Comparison of ENCODE assay signal across 8 cellular contexts in genomic region chr5:154940375-154940771, GRCh38. TPM values are rescaled to one million over a fixed set of nuclear protein-coding genes. Genes with fewer than 3 reads are reported as not detected.
DNase-seq lines count a peak whose midpoint lies in the region; ATAC-seq, FAIRE-seq and TF ChIP-seq lines count a peak whose summit lies in the region.

No MANE protein-coding gene starts in this region.

- peaks cover 12 to 19% of the 10 kb centered on the region in 2 donors for H3K4me1 ChIP-seq in kidney (ENCODE audit: control insufficient read depth in 1 of 2, insufficient read depth in 1 of 2, low read depth in 1 of 2, low read length in 2 of 2)

- peak; percentile 13 for DNase-seq in activated CD4-positive, alpha-beta T cell treated with anti-CD3 and anti-CD28 coated beads for 36 hours
- no peak for DNase-seq in activated CD4-positive, alpha-beta T cell treated with anti-CD3 and anti-CD28 coated beads for 4 hours
- DNase-seq in activated naive CD8-positive, alpha-beta T cell treated with anti-CD3 and anti-CD28 coated beads for 36 hours = no peak
- DNase-seq in kidney (no peak), substantia nigra (lab: John Stamatoyannopoulos, UW) (peak in 1 of 49 donors; percentile 22), hepatic stellate cell (ENCODE audit: low spot score) (no peak), OCI-M1 (lab: John Stamatoyannopoulos, UW) (no peak)

- no peaks in the 10 kb centered on the region for H3K9me3 ChIP-seq in kidney (ENCODE audit: control insufficient read depth in 1 of 2, low read length in 2 of 2)

- TF ChIP-seq CTCF in kidney (IDR thresholded peaks at IDR 0.05; ENCODE audit: borderline replicate concordance, extremely low read depth, insufficient read depth) = no peak

- FAIRE-seq in kidney (lab: Jason Lieb, UNC) = no peak

- peak overlapping the region; percentile 97 for H3K4me3 Mint-ChIP-seq in activated CD4-positive, alpha-beta T cell treated with anti-CD3 and anti-CD28 coated beads for 36 hours
- H3K4me3 Mint-ChIP-seq in activated naive CD8-positive, alpha-beta T cell treated with anti-CD3 and anti-CD28 coated beads for 36 hours = peak overlapping the region; percentile 98

- peak overlapping the region; percentile 91 to 98 for H3K4me3 ChIP-seq in kidney (ENCODE audit: low read length in 2 of 2)

- CTCF ChIA-PET in activated CD4-positive, alpha-beta T cell treated with anti-CD3 and anti-CD28 coated beads for 36 hours (lab: Charles Lee) = interaction anchor here (0.8 to 1.2 kb wide), 3 partner anchors 10 to 290 kb away, joined by 3 to 4 read pairs (median 4); no protein-coding TSS in a partner anchor

- no peak for TF ChIP-seq POLR2A in GM18505 (IDR thresholded peaks at IDR 0.05; ENCODE audit: borderline replicate concordance, extremely low read depth, insufficient read depth, insufficient read length)

- peaks cover 6% of the 10 kb centered on the region for H3K36me3 Mint-ChIP-seq in activated CD4-positive, alpha-beta T cell treated with anti-CD3 and anti-CD28 coated beads for 36 hours (ENCODE audit: low read depth)
- H3K36me3 Mint-ChIP-seq in activated naive CD8-positive, alpha-beta T cell treated with anti-CD3 and anti-CD28 coated beads for 36 hours = peaks cover 12% of the 10 kb centered on the region

- peak overlapping the region; percentile 56 to 78 for H3K27ac ChIP-seq in kidney (ENCODE audit: low read depth in 2 of 2, low read length in 2 of 2)
- peak overlapping the region; percentile 81 for H3K27ac ChIP-seq in substantia nigra (ENCODE audit: low read depth, low read length, poor library complexity, severe bottlenecking)

- H3K27me3 Mint-ChIP-seq in activated CD4-positive, alpha-beta T cell treated with anti-CD3 and anti-CD28 coated beads for 36 hours = no peaks in the 10 kb centered on the region
- H3K27me3 Mint-ChIP-seq in activated naive CD8-positive, alpha-beta T cell treated with anti-CD3 and anti-CD28 coated beads for 36 hours = no peaks in the 10 kb centered on the region

- ATAC-seq in activated CD4-positive, alpha-beta T cell treated with anti-CD3 and anti-CD28 coated beads for 36 hours = no peak
- no peak for ATAC-seq in GM18505 (IDR thresholded peaks at IDR 0.05; ENCODE audit: unreplicated experiment)

- intact Hi-C loops in activated CD4-positive, alpha-beta T cell treated with anti-CD3 and anti-CD28 coated beads for 36 hours (cut with DNase I, micrococcal nuclease) = loop anchor here (2.0 to 5.0 kb wide), 5 partner anchors 82 to 902 kb away; partner anchors contain the start of genes CNOT8 (in 1 of the 2), FAM114A2 (in 1 of the 2), GALNT10 (in 1 of the 2) and MFAP3 (in 1 of the 2)
- intact Hi-C loops in kidney (cut with DNase I) = no loop called here

- peaks cover 44% of the 10 kb centered on the region for H3K4me1 Mint-ChIP-seq in activated CD4-positive, alpha-beta T cell treated with anti-CD3 and anti-CD28 coated beads for 36 hours
- H3K4me1 Mint-ChIP-seq in activated naive CD8-positive, alpha-beta T cell treated with anti-CD3 and anti-CD28 coated beads for 36 hours = peaks cover 38% of the 10 kb centered on the region

- peak overlapping the region in 1 of 2 donors; percentile 93 for H3K9ac ChIP-seq in kidney (ENCODE audit: low read length in 2 of 2)

- H3K36me3 ChIP-seq in kidney (ENCODE audit: control insufficient read depth in 1 of 2, insufficient read depth in 2 of 2, low read length in 2 of 2) = no peaks in the 10 kb centered on the region

- H3K9me3 Mint-ChIP-seq in activated CD4-positive, alpha-beta T cell treated with anti-CD3 and anti-CD28 coated beads for 36 hours (ENCODE audit: low read depth) = no peaks in the 10 kb centered on the region
- no peaks in the 10 kb centered on the region for H3K9me3 Mint-ChIP-seq in activated naive CD8-positive, alpha-beta T cell treated with anti-CD3 and anti-CD28 coated beads for 36 hours

- H3K27ac Mint-ChIP-seq in activated CD4-positive, alpha-beta T cell treated with anti-CD3 and anti-CD28 coated beads for 36 hours = peak overlapping the region; percentile 96
- H3K27ac Mint-ChIP-seq in activated naive CD8-positive, alpha-beta T cell treated with anti-CD3 and anti-CD28 coated beads for 36 hours = peak overlapping the region; percentile 92

- POLR2A ChIA-PET in activated CD4-positive, alpha-beta T cell treated with anti-CD3 and anti-CD28 coated beads for 36 hours (lab: Charles Lee) = no interaction called here

RNA-seq across cellular contexts. Expression of gene MRPL22, which starts 0.5 kb away (rescaled TPM):
- 10 to 100 TPM; 77.2 to 86.7 TPM for total RNA-seq in activated CD4-positive, alpha-beta T cell treated with anti-CD3 and anti-CD28 coated beads for 36 hours
- 10 to 100 TPM; 75.3 to 91.0 TPM for total RNA-seq in activated naive CD8-positive, alpha-beta T cell treated with anti-CD3 and anti-CD28 coated beads for 36 hours
- total RNA-seq in kidney = 40.8 TPM
- polyA plus RNA-seq in kidney (ENCODE audit: insufficient read depth, low read depth, low replicate concordance) = 72.7 TPM

RNA-seq across cellular contexts. Expression of gene GEMIN5, which starts 2.4 kb away (rescaled TPM):
- total RNA-seq in activated CD4-positive, alpha-beta T cell treated with anti-CD3 and anti-CD28 coated beads for 36 hours = 10 to 100 TPM; 32.9 to 33.0 TPM
- 10 to 100 TPM; 41.9 to 44.8 TPM for total RNA-seq in activated naive CD8-positive, alpha-beta T cell treated with anti-CD3 and anti-CD28 coated beads for 36 hours
- total RNA-seq in kidney = 14.8 TPM
- 3.5 TPM for polyA plus RNA-seq in kidney (ENCODE audit: insufficient read depth, low read depth, low replicate concordance)
